Comparison of ENCODE assay signal across 18 cellular contexts in the genomic region with DNA sequence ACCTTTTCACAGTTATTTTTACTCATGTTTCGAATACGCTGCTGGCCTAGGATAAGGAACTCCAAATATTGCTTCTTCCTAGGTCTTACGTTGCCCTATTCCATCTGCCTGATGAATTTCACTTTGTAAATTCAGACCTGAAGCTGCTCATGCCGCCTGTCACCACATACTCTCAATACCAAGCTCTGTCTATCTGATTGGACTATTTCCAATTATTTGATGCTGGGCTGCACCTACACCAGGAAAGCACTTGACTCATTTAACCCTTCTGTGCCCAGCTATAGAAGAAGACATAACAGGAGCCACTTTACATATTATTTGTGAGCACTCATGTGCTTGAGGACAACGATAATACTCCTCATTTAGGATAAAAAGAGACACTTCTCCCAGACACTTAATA.
"Had no signal": no experiment of that assay in that cellular context is flagged by ENCODE, and none has a peak within 500 bp of the region (broad histone marks: within the 10 kb centered on the region; RNA-seq: fewer than 3 reads in every experiment).

No MANE protein-coding gene starts in this region.

- ATAC-seq: activated CD4-positive, alpha-beta T cell treated with anti-CD3 and anti-CD28 coated beads for 36 hours; body of pancreas; left colon; lower lobe of right lung; naive thymus-derived CD8-positive, alpha-beta T cell; stimulated activated naive B cell treated with anti-CD40 and anti-IgM and Interleukin-4, amounts not matched to agents 10 μg/mL and 1 μg/mL and 100 μg/mL, for 72 hours; upper lobe of right lung had no signal

- H3K36me3 ChIP-seq: esophagus squamous epithelium, lower lobe of right lung, ovary, sigmoid colon, spleen, thoracic aorta, upper lobe of right lung had no signal

- DNase-seq: activated CD4-positive, alpha-beta T cell treated with anti-CD3 and anti-CD28 coated beads for 36 hours; activated CD4-positive, alpha-beta T cell treated with anti-CD3 and anti-CD28 coated beads, Interleukin-2, amount 50 U/mL, for 48 hours; activated naive CD4-positive, alpha-beta T cell treated with Interleukin-2 at 50 U/mL for 16 hours; activated naive CD8-positive, alpha-beta T cell treated with anti-CD3 and anti-CD28 coated beads, Interleukin-2, amount 10 ng/mL, durations not matched to agents 7 days and 5 days; body of pancreas; dermis blood vessel endothelial cell; effector memory CD4-positive, alpha-beta T cell; esophagus squamous epithelium; left colon; lower lobe of right lung; naive thymus-derived CD8-positive, alpha-beta T cell; ovary; sigmoid colon; spleen; stimulated activated CD4-positive, alpha-beta T cell treated with anti-CD3 and anti-CD28 coated beads, Interleukin-4, amount 100 ng/mL, for 4 hours; stimulated activated naive B cell treated with anti-CD40 and anti-IgM and Interleukin-4, amounts not matched to agents 10 μg/mL and 1 μg/mL and 100 μg/mL, for 72 hours; upper lobe of right lung had no signal

- H3K27me3 ChIP-seq: body of pancreas, esophagus squamous epithelium, ovary, sigmoid colon, spleen, upper lobe of right lung had no signal

- H3K4me3 ChIP-seq: body of pancreas, esophagus squamous epithelium, lower lobe of right lung, ovary, sigmoid colon, spleen, thoracic aorta, upper lobe of right lung had no signal
